In genomic region chr11:117134431-117134830, GRCh38 we compare ENCODE assay signal across 35 cellular contexts.
"Had no signal": no experiment of that assay in that cellular context is flagged by ENCODE, and none has a peak within 500 bp of the region (broad histone marks: within the 10 kb centered on the region; RNA-seq: fewer than 3 reads in every experiment).

No MANE protein-coding gene starts in this region.

- DNase-seq: Karpas-422, Kasumi-1, KG1, MG63, MM.1S, MV-4-11, NCI-H1048, NCI-H1092, NCI-H1092 treated with DMSO at 0.1 percent for 48 hours, NCI-H1105, NCI-H1105 treated with DMSO at 0.1 percent for 48 hours, NCI-H1417, NCI-H1417 treated with DMSO at 0.1 percent for 48 hours, NCI-H1436, NCI-H1436 treated with DMSO at 0.1 percent for 48 hours, NCI-H146, NCI-H1694, NCI-H1694 treated with DMSO at 0.1 percent for 48 hours, NCI-H187, NCI-H187 treated with DMSO at 0.1 percent for 48 hours, NCI-H1930, NCI-H2029, NCI-H2029 treated with DMSO at 0.1 percent for 48 hours, NCI-H2081, NCI-H2081 treated with DMSO at 0.1 percent for 48 hours, NCI-H2107, NCI-H2171, NCI-H2171 treated with DMSO at 0.1 percent for 48 hours, NCI-H2227 treated with DMSO at 0.1 percent for 48 hours, NCI-H226, NCI-H345, NCI-H446, NCI-H446 treated with DMSO at 0.1 percent for 48 hours, NCI-H510A had no signal

- H3K9me3 ChIP-seq: MG63 had no signal

- H3K27ac ChIP-seq: KMS-11 had no signal

- H3K4me2 ChIP-seq: KMS-11 had no signal

- H3K4me3 ChIP-seq: MG63 had no signal

- H3K36me3 ChIP-seq: MG63 had no signal

- H3K27me3 ChIP-seq: MG63 had no signal

- H3K9ac ChIP-seq: KMS-11 had no signal
